In genomic region chr4:110532901-110533589, GRCh38 we compare ENCODE assay signal across 17 cellular contexts. TPM values are rescaled to one million over a fixed set of nuclear protein-coding genes. Genes with fewer than 3 reads are reported as not detected.
A peak's percentile ranks its signal among the peaks of the same experiment; 100 is the strongest.
DNase-seq lines count a peak whose midpoint lies in the region; ATAC-seq and TF ChIP-seq lines count a peak whose summit lies in the region.
"Had no signal": no experiment of that assay in that cellular context is flagged by ENCODE, and none has a peak within 500 bp of the region (broad histone marks: within the 10 kb centered on the region; RNA-seq: fewer than 3 reads in every experiment).

No MANE protein-coding gene starts in this region.

- in situ Hi-C loops in mammary epithelial cell (cut with MboI; ENCODE audit: low sequenced_read_pairs in 2 of 2), result no loop called here

- intact Hi-C loops in mammary epithelial cell (cut with micrococcal nuclease), result no loop called here

- dilution Hi-C loops in mammary epithelial cell (cut with HindIII; ENCODE audit: low sequenced_read_pairs), result no loop called here

- H3K79me2 ChIP-seq in mammary epithelial cell (ENCODE audit: insufficient read depth, low read length), result no peaks in the 10 kb centered on the region

- no peak for ATAC-seq in HG03280 (IDR thresholded peaks at IDR 0.05; ENCODE audit: unreplicated experiment)

- TF ChIP-seq POLR2A in Peyer's patch (IDR thresholded peaks at IDR 0.05), result no peak

- BruUV-seq in mammary epithelial cell (replicated peaks; lab: Mats Ljungman, UMichigan), result no TSS peak

- H3K9me3 Mint-ChIP-seq in nephron progenitor cell, result peaks cover 25% of the 10 kb centered on the region
- H3K9me3 Mint-ChIP-seq: activated CD4-positive, alpha-beta memory T cell treated with anti-CD3 and anti-CD28 coated beads for 36 hours had no signal

- no peaks in the 10 kb centered on the region for H4K20me1 ChIP-seq in BLaER1
- H4K20me1 ChIP-seq in mammary epithelial cell (ENCODE audit: insufficient read depth, low read length), result no peaks in the 10 kb centered on the region

- peak overlapping the region; percentile 40 for H2AFZ ChIP-seq in mammary epithelial cell (ENCODE audit: low read depth, low read length)

- peak overlapping the region; percentile 54 for H3K4me2 ChIP-seq in BLaER1
- no peak overlapping the region for H3K4me2 ChIP-seq in mammary epithelial cell (ENCODE audit: insufficient read depth, low read depth, low read length)

- no peaks in the 10 kb centered on the region for H3K4me1 Mint-ChIP-seq in nephron progenitor cell

- peaks cover 27% of the 10 kb centered on the region for H3K36me3 Mint-ChIP-seq in nephron progenitor cell (ENCODE audit: low read depth)
- H3K36me3 Mint-ChIP-seq: activated CD4-positive, alpha-beta memory T cell treated with anti-CD3 and anti-CD28 coated beads for 36 hours had no signal

- H3K9me3 ChIP-seq in BLaER1, result peaks cover 16% of the 10 kb centered on the region
- H3K9me3 ChIP-seq in mammary epithelial cell (replicated peaks; ENCODE audit: insufficient read depth, low read length), result peaks cover 4% of the 10 kb centered on the region
- no peaks in the 10 kb centered on the region for H3K9me3 ChIP-seq in Peyer's patch
- H3K9me3 ChIP-seq: neutrophil, uterus had no signal

- CTCF ChIA-PET in mammary epithelial cell (lab: Charles Lee; ENCODE audit: low non-redundant PET), result no interaction called here

- H3K36me3 ChIP-seq in BLaER1 (no peaks in the 10 kb centered on the region), mammary epithelial cell (ENCODE audit: insufficient read depth, low read length) (no peaks in the 10 kb centered on the region), Peyer's patch (peaks cover 0 to 23% (median 0%) of the 10 kb centered on the region in 3 donors)
- H3K36me3 ChIP-seq: neutrophil, uterus had no signal

- DNase-seq in LHCN-M2 (ENCODE audit: low read depth) (peak; percentile 61), mammary epithelial cell (no peak), nephron progenitor cell (no peak), GM10266 (ENCODE audit: extremely low spot score) (no peak), DMS153 treated with DMSO at 0.1 percent for 48 hours (lab: John Stamatoyannopoulos, UW; ENCODE audit: unreplicated experiment) (no peak), Peyer's patch (no peak)
- DNase-seq: activated CD4-positive, alpha-beta memory T cell treated with anti-CD3 and anti-CD28 coated beads for 36 hours; amygdala; NCI-H2171; stimulated activated naive CD4-positive, alpha-beta T cell; uterus had no signal

- H3K4me3 Mint-ChIP-seq in nephron progenitor cell, result no peak overlapping the region
- H3K4me3 Mint-ChIP-seq: activated CD4-positive, alpha-beta memory T cell treated with anti-CD3 and anti-CD28 coated beads for 36 hours had no signal

- H3K27ac ChIP-seq in BLaER1 (no peak overlapping the region), mammary epithelial cell (ENCODE audit: insufficient read depth, low read depth, low read length) (peak overlapping the region; percentile 65), Peyer's patch (no peak overlapping the region)
- H3K27ac ChIP-seq: neutrophil, SK-N-MC, uterus had no signal

- H3K4me3 ChIP-seq in BLaER1, result no peak overlapping the region
- H3K4me3 ChIP-seq in mammary epithelial cell (replicated peaks in 1 of 3; ENCODE audit: insufficient read depth in 1 of 3, low read depth in 2 of 3, low read length in 3 of 3), result no peak overlapping the region
- no peak overlapping the region for H3K4me3 ChIP-seq in Peyer's patch
- H3K4me3 ChIP-seq: lung, SK-N-MC, skin epidermis, uterus had no signal

- H3K9ac ChIP-seq in BLaER1 (no peak overlapping the region), mammary epithelial cell (ENCODE audit: insufficient read depth, low read length) (no peak overlapping the region)

- no peaks in the 10 kb centered on the region for H3K27me3 ChIP-seq in BLaER1
- H3K27me3 ChIP-seq in mammary epithelial cell (ENCODE audit: insufficient read depth, low read length), result no peaks in the 10 kb centered on the region
- H3K27me3 ChIP-seq in Peyer's patch, result no peaks in the 10 kb centered on the region
- H3K27me3 ChIP-seq: uterus had no signal

- TF ChIP-seq CTCF in mammary epithelial cell (conservative IDR thresholded peaks at IDR 0.05 in 1 of 2, IDR thresholded peaks at IDR 0.05 in 1 of 2; ENCODE audit: extremely low read depth in 1 of 2, insufficient read depth in 1 of 2, low read depth in 1 of 2, low read length in 2 of 2), result no peak
- no peak for TF ChIP-seq CTCF in nephron progenitor cell (IDR thresholded peaks at IDR 0.05)
- TF ChIP-seq CTCF in GM10266 (IDR thresholded peaks at IDR 0.05; ENCODE audit: control insufficient read depth, insufficient read depth, low read depth, missing control alignments), result no peak
- no peak for TF ChIP-seq CTCF in Peyer's patch (IDR thresholded peaks at IDR 0.05)

- WGBS in mammary epithelial cell (ENCODE audit: low coverage, missing lambda C conversion rate), result 62% methylated on average over 4 of the region's 4 CpGs

- peaks cover 3% of the 10 kb centered on the region for H3K27me3 Mint-ChIP-seq in nephron progenitor cell (ENCODE audit: low read depth, poor library complexity)

- H3K4me1 ChIP-seq in BLaER1, result peaks cover 11% of the 10 kb centered on the region
- H3K4me1 ChIP-seq in mammary epithelial cell (ENCODE audit: insufficient read depth, low read length), result peaks cover 4% of the 10 kb centered on the region
- H3K4me1 ChIP-seq in Peyer's patch, result no peaks in the 10 kb centered on the region
- H3K4me1 ChIP-seq: uterus had no signal

- H3K27ac Mint-ChIP-seq in nephron progenitor cell, result peak overlapping the region; percentile 77
- H3K27ac Mint-ChIP-seq: activated CD4-positive, alpha-beta memory T cell treated with anti-CD3 and anti-CD28 coated beads for 36 hours had no signal

RNA-seq across cellular contexts. Expression of gene ENPEP, which starts 57.1 kb away (rescaled TPM):
- total RNA-seq in LHCN-M2 (2014; rRNA removed), result 0.13 and 0.17 TPM in 2 replicates
- polyA plus RNA-seq in LHCN-M2 (2012), result 0.22 TPM
- total RNA-seq in mammary epithelial cell, result not detected
- not detected for polyA plus RNA-seq in mammary epithelial cell
- polyA minus RNA-seq in mammary epithelial cell, result not detected
- total RNA-seq in Peyer's patch, result 100 to 1,000 TPM in 3 of 4 donors, 10 to 100 TPM in 1; 27.2 to 751 (median 412) TPM
- total RNA-seq: activated CD4-positive, alpha-beta memory T cell treated with anti-CD3 and anti-CD28 coated beads for 36 hours had no signal

Comparison
In these comparisons a context has a peak if more than half of its experiments do, and no peak if none do; other contexts are left out.
1. RNA of gene ENPEP, which starts 57.1 kb away (total RNA-seq): 27.2 to 751 TPM in Peyer's patch; 0.13 to 0.17 TPM in LHCN-M2 and not detected in mammary epithelial cell; every median in the first group is over 10 times any median in the second.